ENCODE assay signal across 15 cellular contexts in genomic region chr22:42772647-42773046, GRCh38. TPM values are rescaled to one million over a fixed set of nuclear protein-coding genes. Genes with fewer than 3 reads are reported as not detected.
DNase-seq lines count a peak whose midpoint lies in the region; ATAC-seq and TF ChIP-seq lines count a peak whose summit lies in the region.
"Had no signal": no experiment of that assay in that cellular context is flagged by ENCODE, and none has a peak within 500 bp of the region (broad histone marks: within the 10 kb centered on the region; RNA-seq: fewer than 3 reads in every experiment).

No MANE protein-coding gene starts in this region.

- H2BK120ac ChIP-seq in IMR-90 (ENCODE audit: low read depth, low read length): peak overlapping the region; percentile 46; the same call in 1 of the 2 replicates

- H3K9me3 Mint-ChIP-seq in stimulated activated memory B cell treated with anti-CD40 and anti-IgM and Interleukin-4, amounts not matched to agents 10 μg/mL and 1 μg/mL and 100 μg/mL, for 72 hours: no peaks in the 10 kb centered on the region
- H3K9me3 Mint-ChIP-seq: H9 had no signal

- no peak overlapping the region for H2AFZ ChIP-seq in IMR-90 (replicated peaks; ENCODE audit: low read length, poor library complexity)

- H2BK20ac ChIP-seq in IMR-90 (ENCODE audit: low read depth, low read length): peak overlapping the region; percentile 26; the same call in 1 of the 2 replicates

- POLR2A ChIA-PET in IMR-90 (lab: Charles Lee; ENCODE audit: unreplicated experiment): no interaction called here

- peak overlapping the region; percentile 22; the same call in 1 of the 2 replicates for H4K91ac ChIP-seq in IMR-90 (ENCODE audit: insufficient read depth, low read depth, low read length)

- no peak overlapping the region for H3K4me2 ChIP-seq in IMR-90 (ENCODE audit: low read depth, low read length)

- no peak overlapping the region for H2BK15ac ChIP-seq in IMR-90 (ENCODE audit: low read depth, low read length)

- H4K20me1 ChIP-seq in IMR-90 (ENCODE audit: insufficient read depth, low read length): no peaks in the 10 kb centered on the region

- peak overlapping the region; percentile 58 for H2AK5ac ChIP-seq in IMR-90 (ENCODE audit: low read depth, low read length)

- H3K14ac ChIP-seq in IMR-90 (replicated peaks; ENCODE audit: low read depth, low read length): no peak overlapping the region

- H3K9me1 ChIP-seq in IMR-90 (ENCODE audit: insufficient read depth, low read length): peaks cover 6% of the 10 kb centered on the region; the same call in 1 of the 2 replicates

- no peaks in the 10 kb centered on the region for H3K27me3 ChIP-seq in IMR-90 (ENCODE audit: control insufficient read depth, insufficient read depth, low read length)

- H3K36me3 ChIP-seq in IMR-90 (ENCODE audit: control insufficient read depth, insufficient read depth, low read length): no peaks in the 10 kb centered on the region

- TF ChIP-seq CTCF in IMR-90 (conservative IDR thresholded peaks at IDR 0.05; ENCODE audit: low read depth, low read length): no peak
- TF ChIP-seq CTCF in coronary artery (IDR thresholded peaks at IDR 0.05): no peak
- no peak for TF ChIP-seq CTCF in foreskin fibroblast (IDR thresholded peaks at IDR 0.05; ENCODE audit: low read depth, low read length)

- TF ChIP-seq RAD21 in IMR-90 (IDR thresholded peaks at IDR 0.05; ENCODE audit: low read length): no peak

- H3K23ac ChIP-seq in IMR-90 (ENCODE audit: low read depth, low read length): no peak overlapping the region

- CTCF ChIA-PET in IMR-90 (lab: Yijun Ruan, JAX): no interaction called here

- H3K4ac ChIP-seq in IMR-90 (ENCODE audit: low read depth, low read length): peak overlapping the region; percentile 6; the same call in 1 of the 2 replicates

- H3K9ac ChIP-seq in IMR-90 (ENCODE audit: low read depth, low read length): no peak overlapping the region

- H3K36me3 Mint-ChIP-seq in stimulated activated memory B cell treated with anti-CD40 and anti-IgM and Interleukin-4, amounts not matched to agents 10 μg/mL and 1 μg/mL and 100 μg/mL, for 72 hours: no peaks in the 10 kb centered on the region

- H3K56ac ChIP-seq in IMR-90 (ENCODE audit: extremely low read depth, insufficient read depth, low read length): no peak overlapping the region

- H3K27me3 Mint-ChIP-seq in stimulated activated memory B cell treated with anti-CD40 and anti-IgM and Interleukin-4, amounts not matched to agents 10 μg/mL and 1 μg/mL and 100 μg/mL, for 72 hours: no peaks in the 10 kb centered on the region

- BruUV-seq in IMR-90 (replicated peaks; lab: Mats Ljungman, UMichigan): no TSS peak

- DNase-seq in SHP77 treated with DMSO at 0.1 percent for 48 hours (lab: John Stamatoyannopoulos, UW): peak; percentile 9
- DNase-seq in SHP77 (lab: John Stamatoyannopoulos, UW): no peak
- DNase-seq in IMR-90: no peak
- peak; percentile 53 for DNase-seq in coronary artery (ENCODE audit: low spot score)
- DNase-seq in GM03348 (ENCODE audit: low spot score): no peak
- DNase-seq in foreskin fibroblast: no peak
- no peak for DNase-seq in KG1 (lab: John Stamatoyannopoulos, UW)
- DNase-seq: 8988T; GF-D8; H9; NCI-H187 treated with DMSO at 0.1 percent for 48 hours; NCI-H345; NK-92 treated with Interleukin-12 subunit alpha and Interleukin-12 subunit beta, amount 100 ng/mL, for 24 hours had no signal

- H3K27ac Mint-ChIP-seq in stimulated activated memory B cell treated with anti-CD40 and anti-IgM and Interleukin-4, amounts not matched to agents 10 μg/mL and 1 μg/mL and 100 μg/mL, for 72 hours: peak overlapping the region; percentile 89
- H3K27ac Mint-ChIP-seq: H9 had no signal

- H3K4me1 ChIP-seq in IMR-90 (ENCODE audit: control insufficient read depth, insufficient read depth, low read length): peaks cover 16% of the 10 kb centered on the region

- peak overlapping the region; percentile 68 for H3K4me3 Mint-ChIP-seq in stimulated activated memory B cell treated with anti-CD40 and anti-IgM and Interleukin-4, amounts not matched to agents 10 μg/mL and 1 μg/mL and 100 μg/mL, for 72 hours
- H3K4me3 Mint-ChIP-seq: H9 had no signal

- H3K9me3 ChIP-seq in IMR-90 (ENCODE audit: control insufficient read depth, insufficient read depth, low read length): no peaks in the 10 kb centered on the region

- TF ChIP-seq POLR2A in IMR-90 (IDR thresholded peaks at IDR 0.05; ENCODE audit: low read depth, low read length): no peak

- H3K18ac ChIP-seq in IMR-90 (ENCODE audit: low read depth, low read length): no peak overlapping the region

- H3K4me1 Mint-ChIP-seq in stimulated activated memory B cell treated with anti-CD40 and anti-IgM and Interleukin-4, amounts not matched to agents 10 μg/mL and 1 μg/mL and 100 μg/mL, for 72 hours: peaks cover 59% of the 10 kb centered on the region

- no peak for ATAC-seq in IMR-90 (ENCODE audit: low read depth)
- no peak for ATAC-seq in stimulated activated memory B cell treated with anti-CD40 and anti-IgM and Interleukin-4, amounts not matched to agents 10 μg/mL and 1 μg/mL and 100 μg/mL, for 72 hours

- intact Hi-C loops in IMR-90 (cut with micrococcal nuclease): no loop called here

- H2AK9ac ChIP-seq in IMR-90 (replicated peaks; ENCODE audit: low read depth, low read length, poor library complexity): no peak overlapping the region

- no peaks in the 10 kb centered on the region for H3K79me1 ChIP-seq in IMR-90 (ENCODE audit: low read depth in 1 of 2, low read length in 2 of 2)

- no peak overlapping the region for H3K27ac ChIP-seq in IMR-90 (ENCODE audit: insufficient read depth, low read length)
- H3K27ac ChIP-seq in coronary artery: no peak overlapping the region
- H3K27ac ChIP-seq: HL-60 had no signal

- H3K4me3 ChIP-seq in IMR-90 (ENCODE audit: insufficient read depth, low read depth, low read length): no peak overlapping the region
- H3K4me3 ChIP-seq in coronary artery: no peak overlapping the region
- H3K4me3 ChIP-seq in foreskin fibroblast (ENCODE audit: low read depth in 1 of 2, low read length in 2 of 2): no peak overlapping the region

- no peak overlapping the region for H4K8ac ChIP-seq in IMR-90 (ENCODE audit: low read depth in 2 of 2, low read length in 2 of 2)

- in situ Hi-C loops in IMR-90 (cut with MboI; ENCODE audit: low sequenced_read_pairs): no loop called here

- dilution Hi-C loops in IMR-90 (cut with HindIII; ENCODE audit: low sequenced_read_pairs, unreplicated experiment): no loop called here

- no peak overlapping the region for H4K5ac ChIP-seq in IMR-90 (ENCODE audit: low read depth, low read length)

- no peak overlapping the region for H2BK5ac ChIP-seq in IMR-90 (ENCODE audit: low read depth, low read length, poor library complexity, severe bottlenecking)

- 100% methylated on average over 1 of the region's 3 CpGs; no CpG with 5 or more reads in 1 of the 2 experiments for WGBS in IMR-90 (ENCODE audit: extremely low coverage in 2 of 2, insufficient read length in 1 of 2), 2 experiments

TF ChIP-seq in IMR-90, 13 proteins besides CTCF, POLR2A, EP300 and RAD21:
- no peak for TF ChIP-seq SMC3 (IDR thresholded peaks at IDR 0.05; ENCODE audit: low read depth, low read length)
- no peak for TF ChIP-seq ELK1 (IDR thresholded peaks at IDR 0.05; ENCODE audit: borderline replicate concordance, low read depth, low read length)
- TF ChIP-seq MXI1 (IDR thresholded peaks at IDR 0.05; ENCODE audit: borderline replicate concordance, low read depth, low read length): no peak
- TF ChIP-seq MAZ (IDR thresholded peaks at IDR 0.05; ENCODE audit: borderline replicate concordance, low read depth, low read length): no peak
- TF ChIP-seq, protein P1, sequence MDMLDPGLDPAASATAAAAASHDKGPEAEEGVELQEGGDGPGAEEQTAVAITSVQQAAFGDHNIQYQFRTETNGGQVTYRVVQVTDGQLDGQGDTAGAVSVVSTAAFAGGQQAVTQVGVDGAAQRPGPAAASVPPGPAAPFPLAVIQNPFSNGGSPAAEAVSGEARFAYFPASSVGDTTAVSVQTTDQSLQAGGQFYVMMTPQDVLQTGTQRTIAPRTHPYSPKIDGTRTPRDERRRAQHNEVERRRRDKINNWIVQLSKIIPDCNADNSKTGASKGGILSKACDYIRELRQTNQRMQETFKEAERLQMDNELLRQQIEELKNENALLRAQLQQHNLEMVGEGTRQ (IDR thresholded peaks at IDR 0.05; ENCODE audit: low read depth, low read length): no peak
- TF ChIP-seq CHD1 (IDR thresholded peaks at IDR 0.05; ENCODE audit: low read depth, low read length): no peak

RNA-seq across cellular contexts. Expression of gene A4GALT, which starts 52.0 kb away (rescaled TPM):
- total RNA-seq in IMR-90 (2012; rRNA removed): 1.6 and 1.9 TPM in 2 replicates
- 6.1 and 6.3 TPM in 2 replicates for polyA plus RNA-seq in IMR-90 (2012; rRNA removed)
- polyA plus RNA-seq in IMR-90 (2012; cell fraction: cytosol; rRNA removed): 3.4 and 8.7 TPM in 2 replicates
- polyA plus RNA-seq in IMR-90 (2012; cell fraction: nucleus; rRNA removed; ENCODE audit: low replicate concordance): 3.6 and 6.1 TPM in 2 replicates

Comparison
In these comparisons a context has a peak if more than half of its experiments do, and no peak if none do; other contexts are left out.
1. DNase-seq: peak in SHP77 treated with DMSO at 0.1 percent for 48 hours (single experiment) and coronary artery (single experiment); none in SHP77 (0 of 2), IMR-90 (single experiment), GM03348 (single experiment), foreskin fibroblast (0 of 2) and KG1 (single experiment).